Comparison of ENCODE assay signal across 32 cellular contexts in genomic region chr1:102535829-102536505, GRCh38.
"Had no signal": no experiment of that assay in that cellular context is flagged by ENCODE, and none has a peak within 500 bp of the region (broad histone marks: within the 10 kb centered on the region; RNA-seq: fewer than 3 reads in every experiment).

No MANE protein-coding gene starts in this region.

- H3K9me3 ChIP-seq: ascending aorta, breast epithelium, colonic mucosa, esophagus squamous epithelium had no signal

- H3K36me3 Mint-ChIP-seq: activated naive CD4-positive, alpha-beta T cell treated with anti-CD3 and anti-CD28 coated beads, Interleukin-2, amount 50 U/mL, for 24 hours; activated naive CD8-positive, alpha-beta T cell treated with anti-CD3 and anti-CD28 coated beads, Interleukin-2, amount 10 ng/mL, durations not matched to agents 7 days and 5 days; brain had no signal

- H3K27me3 ChIP-seq: ascending aorta, breast epithelium, cardiac muscle cell, colonic mucosa, esophagus squamous epithelium had no signal

- H3K27ac Mint-ChIP-seq: activated B cell treated with CpG ODN at 0.5 μM for 24 hours; activated CD8-positive, alpha-beta T cell treated with anti-CD3 and anti-CD28 coated beads for 36 hours; activated naive CD4-positive, alpha-beta T cell treated with anti-CD3 and anti-CD28 coated beads for 36 hours; activated naive CD4-positive, alpha-beta T cell treated with anti-CD3 and anti-CD28 coated beads, Interleukin-2, amount 50 U/mL, for 24 hours; activated naive CD8-positive, alpha-beta T cell treated with anti-CD3 and anti-CD28 coated beads, Interleukin-2, amount 10 ng/mL, durations not matched to agents 7 days and 5 days; activated T-helper 1 cell treated with anti-CD3 and anti-CD28 coated beads, Interleukin-12 subunit alpha, Interleukin-12 subunit beta, Interleukin-2, Interleukin-4 antibody, amounts not matched to agents 30 ng/mL and 10 ng/mL and 1 ng/mL, durations not matched to agents 14 hours and 24 hours and 36 hours; activated T-helper 2 cell treated with anti-CD3 and anti-CD28 coated beads, Interferon-gamma antibody, Interleukin-2, Interleukin-4, amounts not matched to agents 10 μg/mL and 5 μg/mL and 100 μg/mL, durations not matched to agents 14 hours and 24 hours and 36 hours; brain; T-helper 17 cell; T-helper 2 cell treated with Interferon-gamma antibody and Interleukin-4, amounts not matched to agents 5 μg/mL and 100 μg/mL, for 36 hours had no signal

- H3K27me3 Mint-ChIP-seq: activated B cell treated with CpG ODN at 0.5 μM for 24 hours; activated CD8-positive, alpha-beta T cell treated with anti-CD3 and anti-CD28 coated beads for 36 hours; activated naive CD4-positive, alpha-beta T cell treated with anti-CD3 and anti-CD28 coated beads, Interleukin-2, amount 50 U/mL, for 24 hours; activated naive CD8-positive, alpha-beta T cell treated with anti-CD3 and anti-CD28 coated beads, Interleukin-2, amount 10 ng/mL, durations not matched to agents 7 days and 5 days; brain; T-helper 17 cell had no signal

- DNase-seq: activated B cell treated with CpG ODN at 0.5 μM for 24 hours; activated CD4-positive, alpha-beta T cell treated with anti-CD3 and anti-CD28 coated beads for 48 hours; activated CD4-positive, alpha-beta T cell treated with anti-CD3 and anti-CD28 coated beads, Interleukin-2, amount 50 U/mL, for 1 hour; activated CD4-positive, alpha-beta T cell treated with anti-CD3 and anti-CD28 coated beads, Interleukin-2, amount 50 U/mL, for 48 hours; activated CD8-positive, alpha-beta memory T cell treated with anti-CD3 and anti-CD28 coated beads for 24 hours; activated CD8-positive, alpha-beta T cell treated with anti-CD3 and anti-CD28 coated beads for 36 hours; activated effector memory CD4-positive, alpha-beta T cell treated with anti-CD3 and anti-CD28 coated beads, Interleukin-2, amount 50 U/mL, for 16 hours; activated naive CD4-positive, alpha-beta T cell treated with anti-CD3 and anti-CD28 coated beads for 36 hours; activated naive CD8-positive, alpha-beta T cell treated with anti-CD3 and anti-CD28 coated beads, Interleukin-2, amount 10 ng/mL, durations not matched to agents 7 days and 5 days; activated T-cell treated with anti-CD3 and anti-CD28 coated beads, Interleukin-2, amount 50 U/mL, for 48 hours; central memory CD4-positive, alpha-beta T cell; cerebellar nuclear complex; colonic mucosa; effector CD8-positive, alpha-beta T cell; esophagus squamous epithelium; head of caudate nucleus; T-helper 17 cell; T1000; WERI-Rb-1 had no signal

- H3K4me1 ChIP-seq: ascending aorta, breast epithelium, colonic mucosa, esophagus squamous epithelium had no signal

- H3K27ac ChIP-seq: ascending aorta, breast epithelium, cardiac muscle cell, colonic mucosa, epithelial cell of prostate, esophagus squamous epithelium, WERI-Rb-1 had no signal

- H3K36me3 ChIP-seq: ascending aorta, breast epithelium, cardiac muscle cell, colonic mucosa, esophagus squamous epithelium, WERI-Rb-1 had no signal

- FAIRE-seq: endometrium, endothelial cell of umbilical vein, frontal cortex had no signal

- H3K4me3 Mint-ChIP-seq: activated B cell treated with CpG ODN at 0.5 μM for 24 hours; activated CD8-positive, alpha-beta T cell treated with anti-CD3 and anti-CD28 coated beads for 36 hours; activated naive CD4-positive, alpha-beta T cell treated with anti-CD3 and anti-CD28 coated beads for 36 hours; activated naive CD4-positive, alpha-beta T cell treated with anti-CD3 and anti-CD28 coated beads, Interleukin-2, amount 50 U/mL, for 24 hours; activated naive CD8-positive, alpha-beta T cell treated with anti-CD3 and anti-CD28 coated beads, Interleukin-2, amount 10 ng/mL, durations not matched to agents 7 days and 5 days; activated T-helper 1 cell treated with anti-CD3 and anti-CD28 coated beads, Interleukin-12 subunit alpha, Interleukin-12 subunit beta, Interleukin-2, Interleukin-4 antibody, amounts not matched to agents 30 ng/mL and 10 ng/mL and 1 ng/mL, durations not matched to agents 14 hours and 24 hours and 36 hours; brain; T-helper 17 cell; T-helper 2 cell treated with Interferon-gamma antibody and Interleukin-4, amounts not matched to agents 5 μg/mL and 100 μg/mL, for 36 hours had no signal

- H3K4me3 ChIP-seq: ascending aorta, breast epithelium, cardiac muscle cell, colonic mucosa, esophagus squamous epithelium had no signal

- H3K4me1 Mint-ChIP-seq: activated B cell treated with CpG ODN at 0.5 μM for 24 hours; activated naive CD4-positive, alpha-beta T cell treated with anti-CD3 and anti-CD28 coated beads, Interleukin-2, amount 50 U/mL, for 24 hours; activated naive CD8-positive, alpha-beta T cell treated with anti-CD3 and anti-CD28 coated beads, Interleukin-2, amount 10 ng/mL, durations not matched to agents 7 days and 5 days; brain; T-helper 17 cell had no signal

- ATAC-seq: activated CD4-positive, CD25-positive, alpha-beta regulatory T cell treated with anti-CD3 and anti-CD28 coated beads, Interleukin-2, amount 50 U/mL, for 24 hours; activated CD8-positive, alpha-beta T cell treated with anti-CD3 and anti-CD28 coated beads for 36 hours; T-helper 17 cell had no signal

- H3K9me3 Mint-ChIP-seq: activated CD8-positive, alpha-beta T cell treated with anti-CD3 and anti-CD28 coated beads for 36 hours; activated naive CD4-positive, alpha-beta T cell treated with anti-CD3 and anti-CD28 coated beads, Interleukin-2, amount 50 U/mL, for 24 hours; activated T-helper 1 cell treated with anti-CD3 and anti-CD28 coated beads, Interleukin-12 subunit alpha, Interleukin-12 subunit beta, Interleukin-2, Interleukin-4 antibody, amounts not matched to agents 30 ng/mL and 10 ng/mL and 1 ng/mL, durations not matched to agents 14 hours and 24 hours and 36 hours; brain; T-helper 2 cell treated with Interferon-gamma antibody and Interleukin-4, amounts not matched to agents 5 μg/mL and 100 μg/mL, for 36 hours had no signal
